In genomic region chr14:61326847-61327246, GRCh38 we compare ENCODE assay signal across 8 cellular contexts. TPM values are rescaled to one million over a fixed set of nuclear protein-coding genes. Genes with fewer than 3 reads are reported as not detected.
DNase-seq lines count a peak whose midpoint lies in the region; ATAC-seq, FAIRE-seq and TF ChIP-seq lines count a peak whose summit lies in the region.

No MANE protein-coding gene starts in this region.

- peaks cover 4% of the 10 kb centered on the region for H3K9me3 Mint-ChIP-seq in activated CD4-positive, alpha-beta T cell treated with anti-CD3 and anti-CD28 coated beads, Interleukin-2, amount 10 ng/mL, durations not matched to agents 7 days and 5 days
- no peaks in the 10 kb centered on the region for H3K9me3 Mint-ChIP-seq in type B pancreatic cell

- H3K36me3 Mint-ChIP-seq in activated CD4-positive, alpha-beta T cell treated with anti-CD3 and anti-CD28 coated beads, Interleukin-2, amount 10 ng/mL, durations not matched to agents 7 days and 5 days (ENCODE audit: low read depth) = peaks cover 73% of the 10 kb centered on the region
- peaks cover 9% of the 10 kb centered on the region for H3K36me3 Mint-ChIP-seq in type B pancreatic cell

- CTCF ChIA-PET in activated CD4-positive, alpha-beta T cell treated with anti-CD3 and anti-CD28 coated beads, Interleukin-2, amount 10 ng/mL, durations not matched to agents 7 days and 5 days (lab: Charles Lee) = interaction anchor here (1.3 to 1.4 kb wide), 2 partner anchors 10 to 11 kb away, joined by 3 to 5 read pairs; no protein-coding TSS in a partner anchor

- 24% methylated on average over 4 of the region's 4 CpGs for WGBS in right lobe of liver (ENCODE audit: insufficient coverage, low coverage, low lambda C conversion rate, missing lambda C conversion rate)

- H3K27me3 ChIP-seq in bronchial epithelial cell (ENCODE audit: control insufficient read depth, insufficient read depth, low read length) (no peaks in the 10 kb centered on the region), right lobe of liver (no peaks in the 10 kb centered on the region)

- H3K4me1 Mint-ChIP-seq in activated CD4-positive, alpha-beta T cell treated with anti-CD3 and anti-CD28 coated beads, Interleukin-2, amount 10 ng/mL, durations not matched to agents 7 days and 5 days = peaks cover 62% of the 10 kb centered on the region
- peaks cover 11% of the 10 kb centered on the region for H3K4me1 Mint-ChIP-seq in type B pancreatic cell (ENCODE audit: unreplicated experiment)

- no peak for TF ChIP-seq CTCF in bronchial epithelial cell (IDR thresholded peaks at IDR 0.05; ENCODE audit: insufficient read depth, low read length, severe bottlenecking)
- no peak for TF ChIP-seq CTCF in right lobe of liver (IDR thresholded peaks at IDR 0.05)
- TF ChIP-seq CTCF in type B pancreatic cell (conservative IDR thresholded peaks at IDR 0.05) = no peak

- no peak for DNase-seq in activated CD4-positive, alpha-beta T cell treated with anti-CD3 and anti-CD28 coated beads, Interleukin-2, amount 10 ng/mL, durations not matched to agents 7 days and 5 days
- DNase-seq in activated CD4-positive, alpha-beta T cell treated with anti-CD3 and anti-CD28 coated beads, Interleukin-2, amount 50 U/mL, for 1 hour = no peak
- DNase-seq in bronchial epithelial cell (ENCODE audit: low read depth) = peak; percentile 42
- DNase-seq in right lobe of liver = peak; percentile 67 to 75 (median 73)
- no peak for DNase-seq in type B pancreatic cell (ENCODE audit: extremely low spot score, unreplicated experiment)
- no peak for DNase-seq in NCI-H526 treated with DMSO at 0.1 percent for 48 hours (lab: John Stamatoyannopoulos, UW)
- DNase-seq in NCI-H226 = no peak

- POLR2A ChIA-PET in activated CD4-positive, alpha-beta T cell treated with anti-CD3 and anti-CD28 coated beads, Interleukin-2, amount 10 ng/mL, durations not matched to agents 7 days and 5 days (lab: Charles Lee) = no interaction called here

- H3K27me3 Mint-ChIP-seq in activated CD4-positive, alpha-beta T cell treated with anti-CD3 and anti-CD28 coated beads, Interleukin-2, amount 10 ng/mL, durations not matched to agents 7 days and 5 days = no peaks in the 10 kb centered on the region
- peaks cover 21% of the 10 kb centered on the region for H3K27me3 Mint-ChIP-seq in type B pancreatic cell

- no peaks in the 10 kb centered on the region for H3K9me3 ChIP-seq in right lobe of liver

- intact Hi-C loops in right lobe of liver (cut with DNase I) = no loop called here

- H3K36me3 ChIP-seq in bronchial epithelial cell (ENCODE audit: control insufficient read depth, insufficient read depth, low read length) (no peaks in the 10 kb centered on the region), right lobe of liver (no peaks in the 10 kb centered on the region)

- peak overlapping the region; percentile 47 for H3K27ac Mint-ChIP-seq in activated CD4-positive, alpha-beta T cell treated with anti-CD3 and anti-CD28 coated beads, Interleukin-2, amount 10 ng/mL, durations not matched to agents 7 days and 5 days
- peak overlapping the region; percentile 64 for H3K27ac Mint-ChIP-seq in type B pancreatic cell

- FAIRE-seq in bronchial epithelial cell (lab: Jason Lieb, UNC) = no peak

- no peak for TF ChIP-seq POLR2A in right lobe of liver (IDR thresholded peaks at IDR 0.05)

- ATAC-seq in right lobe of liver = peak; percentile 69 to 78 (median 72)
- ATAC-seq in GM18519 (IDR thresholded peaks at IDR 0.05; ENCODE audit: low FRiP score, unreplicated experiment) = no peak

- H3K4me1 ChIP-seq in right lobe of liver = peaks cover 0 to 7% (median 2%) of the 10 kb centered on the region in 4 donors

- H3K27ac ChIP-seq in right lobe of liver = peak overlapping the region in 2 of 3 donors; percentile 3 to 25

- no peak overlapping the region for H3K4me3 ChIP-seq in bronchial epithelial cell (ENCODE audit: low read depth, low read length)
- no peak overlapping the region for H3K4me3 ChIP-seq in right lobe of liver

- H3K4me3 Mint-ChIP-seq in activated CD4-positive, alpha-beta T cell treated with anti-CD3 and anti-CD28 coated beads, Interleukin-2, amount 10 ng/mL, durations not matched to agents 7 days and 5 days = peak overlapping the region; percentile 95
- H3K4me3 Mint-ChIP-seq in type B pancreatic cell = peak overlapping the region; percentile 34

RNA-seq across cellular contexts. Expression of gene PRKCH, which starts 5.5 kb away (rescaled TPM):
- total RNA-seq in activated CD4-positive, alpha-beta T cell treated with anti-CD3 and anti-CD28 coated beads, Interleukin-2, amount 10 ng/mL, durations not matched to agents 7 days and 5 days = 100 to 1,000 TPM; 244 to 293 TPM
- total RNA-seq in bronchial epithelial cell (24.5 and 52.6 TPM in 2 replicates), right lobe of liver (10 to 100 TPM in 2 of 6 experiments, 1 to 10 TPM in 4; 5.0 to 12.1 (median 8.8) TPM), type B pancreatic cell (ENCODE audit: low replicate concordance) (19.1 and 59.0 TPM in 2 replicates)

RNA-seq across cellular contexts. Expression of gene TMEM30B, which starts 45.7 kb away (rescaled TPM):
- under 1 TPM; 0.30 to 0.42 TPM for total RNA-seq in activated CD4-positive, alpha-beta T cell treated with anti-CD3 and anti-CD28 coated beads, Interleukin-2, amount 10 ng/mL, durations not matched to agents 7 days and 5 days
- total RNA-seq in bronchial epithelial cell (10.5 and 15.7 TPM in 2 replicates), right lobe of liver (1 to 10 TPM; 4.5 to 10.0 (median 6.7) TPM), type B pancreatic cell (ENCODE audit: low replicate concordance) (12.2 and 25.3 TPM in 2 replicates)

Comparison
In these comparisons a context has a peak if more than half of its experiments do, and no peak if none do; other contexts are left out.
1. DNase-seq: peak in bronchial epithelial cell (single experiment) and right lobe of liver (3 of 3); none in activated CD4-positive, alpha-beta T cell treated with anti-CD3 and anti-CD28 coated beads, Interleukin-2, amount 10 ng/mL, durations not matched to agents 7 days and 5 days (single experiment), activated CD4-positive, alpha-beta T cell treated with anti-CD3 and anti-CD28 coated beads, Interleukin-2, amount 50 U/mL, for 1 hour (single experiment), type B pancreatic cell (single experiment), NCI-H526 treated with DMSO at 0.1 percent for 48 hours (single experiment) and NCI-H226 (single experiment).